25 cellular contexts compared by ENCODE assay signal in the genomic region with DNA sequence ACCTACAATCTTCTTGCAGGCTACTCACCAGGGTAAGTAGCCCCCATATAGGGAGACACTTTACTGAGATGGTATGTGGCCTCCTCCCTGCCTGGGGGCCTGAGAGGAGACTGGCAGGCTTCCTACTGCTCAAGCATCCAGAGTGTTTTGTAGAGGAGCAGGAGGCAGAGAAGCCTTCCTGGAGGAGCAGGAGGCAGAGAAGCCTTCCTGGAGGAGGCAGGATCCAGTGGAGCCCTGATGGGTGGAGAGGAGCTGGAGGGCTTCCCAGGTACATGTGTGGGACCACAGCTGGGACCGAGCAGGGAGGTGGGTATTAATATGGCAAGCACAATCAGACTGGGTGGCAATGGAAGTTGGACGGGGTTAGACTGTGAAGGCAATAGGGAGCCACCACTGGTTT. TPM values are rescaled to one million over a fixed set of nuclear protein-coding genes. Genes with fewer than 3 reads are reported as not detected.
DNase-seq lines count a peak whose midpoint lies in the region; ATAC-seq, FAIRE-seq and TF ChIP-seq lines count a peak whose summit lies in the region.
"Had no signal": no experiment of that assay in that cellular context is flagged by ENCODE, and none has a peak within 500 bp of the region (broad histone marks: within the 10 kb centered on the region; RNA-seq: fewer than 3 reads in every experiment).

No MANE protein-coding gene starts in this region.

- H3K4me1 Mint-ChIP-seq in activated CD4-positive, alpha-beta T cell treated with anti-CD3 and anti-CD28 coated beads, Interleukin-2, amount 10 ng/mL, durations not matched to agents 7 days and 5 days, result peaks cover 71% of the 10 kb centered on the region
- H3K4me1 Mint-ChIP-seq in effector memory CD8-positive, alpha-beta T cell (ENCODE audit: low read depth in 2 of 2), result peaks cover 62 to 69% of the 10 kb centered on the region in 2 donors

- no peak for TF ChIP-seq POLR2A in spleen (IDR thresholded peaks at IDR 0.05)

- H3K27ac ChIP-seq in spleen (peak overlapping the region in 1 of 8 donors; percentile 19), MM.1S (ENCODE audit: low read length) (no peak overlapping the region)
- H3K27ac ChIP-seq: neutrophil, PC-9, sigmoid colon, thoracic aorta had no signal

- no peaks in the 10 kb centered on the region for H3K27me3 Mint-ChIP-seq in activated CD4-positive, alpha-beta T cell treated with anti-CD3 and anti-CD28 coated beads, Interleukin-2, amount 10 ng/mL, durations not matched to agents 7 days and 5 days
- no peaks in the 10 kb centered on the region for H3K27me3 Mint-ChIP-seq in effector memory CD8-positive, alpha-beta T cell

- DNase-seq in activated CD4-positive, alpha-beta T cell treated with anti-CD3 and anti-CD28 coated beads, Interleukin-2, amount 10 ng/mL, durations not matched to agents 7 days and 5 days, result no peak
- DNase-seq in activated CD4-positive, alpha-beta T cell treated with anti-CD3 and anti-CD28 coated beads for 48 hours, result no peak
- DNase-seq in GM18507 (ENCODE audit: extremely low spot score, insufficient read length, low read depth) (no peak), spleen (peak; percentile 59), DMS114 treated with DMSO at 0.1 percent for 48 hours (lab: John Stamatoyannopoulos, UW; ENCODE audit: unreplicated experiment) (no peak), MM.1S (no peak)
- DNase-seq in effector memory CD8-positive, alpha-beta T cell, result no peak
- DNase-seq: 8988T; activated CD4-positive, alpha-beta T cell treated with anti-CD3 and anti-CD28 coated beads for 4 hours; C1 segment of cervical spinal cord; caudate nucleus; DMS53; effector memory CD4-positive, alpha-beta T cell; NCI-H1105; NCI-H2171 treated with DMSO at 0.1 percent for 48 hours; NCI-H774; PC-9; sigmoid colon; stimulated activated CD4-positive, alpha-beta T cell treated with anti-CD3 and anti-CD28 coated beads, Interleukin-2, amount 100 ng/mL, for 24 hours had no signal

- 75 to 89% (median 85%) methylated on average over 2 of the region's 2 CpGs for WGBS in spleen, 5 donors

- no peak overlapping the region for H3K9ac ChIP-seq in MM.1S (ENCODE audit: low read length)

- no peak for ATAC-seq in effector memory CD8-positive, alpha-beta T cell (replicated peaks)
- ATAC-seq in GM19455 (IDR thresholded peaks at IDR 0.05; ENCODE audit: unreplicated experiment), result no peak
- ATAC-seq: SK-N-SH treated with all-trans-retinoic acid at 6 μM for 48 hours had no signal

- peaks cover 42 to 100% (median 86%) of the 10 kb centered on the region in 6 donors for H3K4me1 ChIP-seq in spleen
- peaks cover 66% of the 10 kb centered on the region for H3K4me1 ChIP-seq in MM.1S (ENCODE audit: low read length)

- H3K79me2 ChIP-seq in MM.1S (ENCODE audit: low read length), result peaks cover 26% of the 10 kb centered on the region

- H3K36me3 ChIP-seq in spleen (no peaks in the 10 kb centered on the region), MM.1S (replicated peaks; ENCODE audit: insufficient read depth, low read length) (no peaks in the 10 kb centered on the region)
- H3K36me3 ChIP-seq: neutrophil, sigmoid colon, thoracic aorta had no signal

- H3F3A ChIP-seq in MM.1S (ENCODE audit: insufficient read depth, low read length), result peaks cover 51% of the 10 kb centered on the region

- peak overlapping the region; percentile 54 for H3K27ac Mint-ChIP-seq in activated CD4-positive, alpha-beta T cell treated with anti-CD3 and anti-CD28 coated beads, Interleukin-2, amount 10 ng/mL, durations not matched to agents 7 days and 5 days
- peak overlapping the region; percentile 94 to 97 for H3K27ac Mint-ChIP-seq in effector memory CD8-positive, alpha-beta T cell
- H3K27ac Mint-ChIP-seq: mesothelial cell of epicardium had no signal

- no peaks in the 10 kb centered on the region for H3K9me3 Mint-ChIP-seq in activated CD4-positive, alpha-beta T cell treated with anti-CD3 and anti-CD28 coated beads, Interleukin-2, amount 10 ng/mL, durations not matched to agents 7 days and 5 days
- no peaks in the 10 kb centered on the region for H3K9me3 Mint-ChIP-seq in effector memory CD8-positive, alpha-beta T cell
- H3K9me3 Mint-ChIP-seq: mesothelial cell of epicardium had no signal

- intact Hi-C loops in spleen (cut with DNase I; ENCODE audit: low total_unique reads), result no loop called here

- H3K4me2 ChIP-seq in MM.1S (ENCODE audit: low read depth, low read length), result no peak overlapping the region
- H3K4me2 ChIP-seq: PC-9 had no signal

- no peak overlapping the region for H2AFZ ChIP-seq in MM.1S (ENCODE audit: low read length)
- H2AFZ ChIP-seq: PC-9 had no signal

- TF ChIP-seq CTCF in spleen (IDR thresholded peaks at IDR 0.05 in 8 of 11, conservative IDR thresholded peaks at IDR 0.05 in 3 of 11) (no peak), MM.1S (IDR thresholded peaks at IDR 0.05; ENCODE audit: low read length) (no peak)

- POLR2A ChIA-PET in activated CD4-positive, alpha-beta T cell treated with anti-CD3 and anti-CD28 coated beads, Interleukin-2, amount 10 ng/mL, durations not matched to agents 7 days and 5 days (lab: Charles Lee), result no interaction called here

- H3K27me3 ChIP-seq in spleen (replicated peaks in 1 of 7) (peaks cover 0 to 24% (median 4%) of the 10 kb centered on the region in 7 donors), MM.1S (replicated peaks; ENCODE audit: insufficient read depth, low read length) (no peaks in the 10 kb centered on the region)
- H3K27me3 ChIP-seq: sigmoid colon had no signal

- H3K4me3 ChIP-seq in spleen, result no peak overlapping the region
- H3K4me3 ChIP-seq in MM.1S (ENCODE audit: low read length), result no peak overlapping the region
- H3K4me3 ChIP-seq: PC-9, sigmoid colon, thoracic aorta had no signal

- H3K4me3 Mint-ChIP-seq in activated CD4-positive, alpha-beta T cell treated with anti-CD3 and anti-CD28 coated beads, Interleukin-2, amount 10 ng/mL, durations not matched to agents 7 days and 5 days, result no peak overlapping the region
- peak overlapping the region in 1 of 2 donors; percentile 40 for H3K4me3 Mint-ChIP-seq in effector memory CD8-positive, alpha-beta T cell
- H3K4me3 Mint-ChIP-seq: mesothelial cell of epicardium had no signal

- H3K9me3 ChIP-seq in spleen, result no peaks in the 10 kb centered on the region
- no peaks in the 10 kb centered on the region for H3K9me3 ChIP-seq in MM.1S (replicated peaks; ENCODE audit: insufficient read depth, low read length)
- H3K9me3 ChIP-seq: neutrophil, sigmoid colon, thoracic aorta had no signal

- no peaks in the 10 kb centered on the region for H3K36me3 Mint-ChIP-seq in activated CD4-positive, alpha-beta T cell treated with anti-CD3 and anti-CD28 coated beads, Interleukin-2, amount 10 ng/mL, durations not matched to agents 7 days and 5 days (ENCODE audit: low read depth)
- H3K36me3 Mint-ChIP-seq in effector memory CD8-positive, alpha-beta T cell (ENCODE audit: insufficient read depth), result peaks cover 12% of the 10 kb centered on the region
- H3K36me3 Mint-ChIP-seq: mesothelial cell of epicardium had no signal

- no peaks in the 10 kb centered on the region for H3K9me2 ChIP-seq in MM.1S (replicated peaks; ENCODE audit: insufficient read depth, low read length)

- FAIRE-seq in GM18507 (lab: Jason Lieb, UNC), result peak; percentile 31
- FAIRE-seq: H54 had no signal

- no peaks in the 10 kb centered on the region for H4K20me1 ChIP-seq in MM.1S (ENCODE audit: insufficient read depth, low read length)

- CTCF ChIA-PET in activated CD4-positive, alpha-beta T cell treated with anti-CD3 and anti-CD28 coated beads, Interleukin-2, amount 10 ng/mL, durations not matched to agents 7 days and 5 days (lab: Charles Lee), result interaction anchor here (0.8 to 2.1 kb wide), 3 partner anchors 8 to 109 kb away, joined by 4 to 7 read pairs (median 7); no protein-coding TSS in a partner anchor

RNA-seq across cellular contexts. Expression of gene ADGRG5, which starts 2.1 kb away (rescaled TPM):
- total RNA-seq in activated CD4-positive, alpha-beta T cell treated with anti-CD3 and anti-CD28 coated beads, Interleukin-2, amount 10 ng/mL, durations not matched to agents 7 days and 5 days, result 1 to 10 TPM; 5.9 to 6.6 TPM
- 10 to 100 TPM in 6 of 7 donors, 1 to 10 TPM in 1; 7.3 to 23.8 (median 13.6) TPM for total RNA-seq in spleen
- 1 to 10 TPM; 5.2 to 9.7 (median 9.3) TPM for polyA plus RNA-seq in spleen
- total RNA-seq: PC-9 had no signal

RNA-seq across cellular contexts. Expression of gene CCDC102A, which starts 4.0 kb away (rescaled TPM):
- 10 to 100 TPM in 1 of 2 experiments, 1 to 10 TPM in 1; 8.1 to 10.5 TPM for total RNA-seq in activated CD4-positive, alpha-beta T cell treated with anti-CD3 and anti-CD28 coated beads, Interleukin-2, amount 10 ng/mL, durations not matched to agents 7 days and 5 days
- 10 to 100 TPM in 2 of 7 donors, 1 to 10 TPM in 5; 7.0 to 14.8 (median 7.9) TPM for total RNA-seq in spleen
- 1 to 10 TPM; 4.6 to 7.7 (median 4.8) TPM for polyA plus RNA-seq in spleen

RNA-seq across cellular contexts. Expression of gene DOK4, which starts 54.1 kb away (rescaled TPM):
- total RNA-seq in activated CD4-positive, alpha-beta T cell treated with anti-CD3 and anti-CD28 coated beads, Interleukin-2, amount 10 ng/mL, durations not matched to agents 7 days and 5 days, result 1 to 10 TPM; 2.3 to 2.7 TPM
- 10 to 100 TPM in 6 of 7 donors, 1 to 10 TPM in 1; 7.3 to 19.8 (median 16.1) TPM for total RNA-seq in spleen
- polyA plus RNA-seq in spleen, result 10 to 100 TPM in 1 of 3 donors, 1 to 10 TPM in 2; 4.1 to 10.0 (median 5.5) TPM
